20 cellular contexts compared by ENCODE assay signal in the genomic region with DNA sequence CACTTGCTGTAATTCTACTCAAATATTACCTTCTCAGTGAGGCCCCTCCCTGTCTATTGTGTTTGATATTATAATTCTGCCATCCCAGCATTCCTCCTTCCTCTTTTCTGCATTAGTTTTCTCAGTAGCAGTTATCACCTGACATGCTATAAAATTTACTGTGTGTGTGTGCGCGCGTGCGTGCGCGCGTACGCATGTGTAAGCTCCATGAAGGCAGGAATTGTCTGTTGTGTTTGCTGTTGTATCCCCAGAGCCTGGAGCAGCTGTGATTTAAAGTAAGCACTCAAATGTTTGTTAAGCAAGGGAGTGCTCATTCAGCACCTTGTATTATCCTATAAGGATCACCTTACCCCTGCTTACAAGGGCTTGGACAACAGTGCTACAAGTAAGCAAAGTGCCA.
"Had no signal": no experiment of that assay in that cellular context is flagged by ENCODE, and none has a peak within 500 bp of the region (broad histone marks: within the 10 kb centered on the region; RNA-seq: fewer than 3 reads in every experiment).

No MANE protein-coding gene starts in this region.

- H3K27me3 ChIP-seq: SJSA1 had no signal

- DNase-seq: IMR-90, MV-4-11, NCI-H1048, NCI-H1105, NCI-H1436 treated with DMSO at 0.1 percent for 48 hours, NCI-H1694, NCI-H187 treated with DMSO at 0.1 percent for 48 hours, NCI-H2029 treated with DMSO at 0.1 percent for 48 hours, NCI-H2171, NCI-H226, NCI-H446, NCI-H510A, NCI-H524 treated with DMSO at 0.1 percent for 48 hours, NCI-H774, Right ventricle myocardium superior, RPMI8226, SIG-M5 had no signal

- ATAC-seq: HepG2 had no signal

- H3K9me3 ChIP-seq: SJSA1 had no signal

- H3K4me3 ChIP-seq: SJSA1, SK-N-MC had no signal

- H3K36me3 ChIP-seq: SJSA1 had no signal

- H3K27ac ChIP-seq: SJSA1, SK-N-MC had no signal
